Comparison of ENCODE assay signal across 13 cellular contexts in genomic region chr13:28637714-28638355, GRCh38. TPM values are rescaled to one million over a fixed set of nuclear protein-coding genes. Genes with fewer than 3 reads are reported as not detected.
DNase-seq lines count a peak whose midpoint lies in the region; ATAC-seq and TF ChIP-seq lines count a peak whose summit lies in the region.
"Had no signal": no experiment of that assay in that cellular context is flagged by ENCODE, and none has a peak within 500 bp of the region (broad histone marks: within the 10 kb centered on the region; RNA-seq: fewer than 3 reads in every experiment).

No MANE protein-coding gene starts in this region.

- H2BK20ac ChIP-seq in H9 (ENCODE audit: low read depth, low read length, poor library complexity, severe bottlenecking) = no peak overlapping the region

- H3K14ac ChIP-seq in H9 (ENCODE audit: insufficient read depth, low read length) = no peak overlapping the region

- H3K4me1 Mint-ChIP-seq in activated B cell treated with CpG ODN at 0.5 μM for 24 hours (peaks cover 36% of the 10 kb centered on the region), H9 (peaks cover 16 to 17% of the 10 kb centered on the region in 2 experiments)

- H3T11ph ChIP-seq in H9 (ENCODE audit: low read length) = no peak overlapping the region

- no peak overlapping the region for H3K27ac ChIP-seq in body of pancreas
- H3K27ac ChIP-seq in H9 (ENCODE audit: insufficient read length, low read depth, low read length) = no peak overlapping the region
- H3K27ac ChIP-seq: HL-60 had no signal

- TF ChIP-seq CTCF in activated B cell treated with CpG ODN at 0.5 μM for 24 hours (IDR thresholded peaks at IDR 0.05) = no peak
- TF ChIP-seq CTCF in mucosa of descending colon (IDR thresholded peaks at IDR 0.05) = no peak
- TF ChIP-seq CTCF in body of pancreas (IDR thresholded peaks at IDR 0.05) = no peak
- no peak for TF ChIP-seq CTCF in H9 (conservative IDR thresholded peaks at IDR 0.05)

- 0 out of 2 replicates have a peak overlapping the region, but pooled peaks have one; percentile 20 for H3K4me3 ChIP-seq in GM08714 (ENCODE audit: low read length)
- no peak overlapping the region for H3K4me3 ChIP-seq in mucosa of descending colon
- H3K4me3 ChIP-seq in body of pancreas = no peak overlapping the region

- no peaks in the 10 kb centered on the region for H3K79me1 ChIP-seq in H9 (ENCODE audit: insufficient read depth, low read depth, low read length, poor library complexity, severe bottlenecking)

- no peak overlapping the region for H2AFZ ChIP-seq in H9 (ENCODE audit: low read length)

- H3K4me1 ChIP-seq in mucosa of descending colon (ENCODE audit: low read depth) (no peaks in the 10 kb centered on the region), body of pancreas (no peaks in the 10 kb centered on the region), H9 (ENCODE audit: insufficient read depth, low read length) (no peaks in the 10 kb centered on the region)

- DNase-seq in activated B cell treated with CpG ODN at 0.5 μM for 24 hours = no peak
- DNase-seq in mucosa of descending colon = no peak
- DNase-seq in body of pancreas = no peak
- DNase-seq in H9 = no peak
- DNase-seq: activated CD8-positive, alpha-beta memory T cell treated with anti-CD3 and anti-CD28 coated beads for 24 hours had no signal

- no peak overlapping the region for H3K9ac ChIP-seq in H9 (ENCODE audit: extremely low read depth, insufficient read length, low read length)

- no peak overlapping the region for H3K4ac ChIP-seq in H9 (ENCODE audit: low read depth, low read length)

- no peaks in the 10 kb centered on the region for H3K36me3 Mint-ChIP-seq in activated B cell treated with CpG ODN at 0.5 μM for 24 hours (ENCODE audit: low read depth)
- no peaks in the 10 kb centered on the region; a peak in 1 of 7 replicates for H3K36me3 Mint-ChIP-seq in H9 (ENCODE audit: insufficient read depth in 1 of 3, low read depth in 3 of 3)
- H3K36me3 Mint-ChIP-seq: activated naive CD4-positive, alpha-beta T cell treated with anti-CD3 and anti-CD28 coated beads, Interleukin-2, amount 50 U/mL, for 72 hours; CD14-positive monocyte had no signal

- no peak overlapping the region for H3K56ac ChIP-seq in H9 (ENCODE audit: insufficient read length, low read depth, low read length)

- no peaks in the 10 kb centered on the region for H3K79me2 ChIP-seq in H9 (ENCODE audit: insufficient read depth, low read length)

- H3K4me3 Mint-ChIP-seq in activated B cell treated with CpG ODN at 0.5 μM for 24 hours = peak overlapping the region; percentile 69
- H3K4me3 Mint-ChIP-seq in H9 = no peak overlapping the region
- H3K4me3 Mint-ChIP-seq: CD14-positive monocyte had no signal

- H2BK120ac ChIP-seq in H9 (ENCODE audit: low read depth, low read length, poor library complexity, severe bottlenecking) = no peak overlapping the region

- H3K27me3 ChIP-seq in body of pancreas (no peaks in the 10 kb centered on the region), H9 (ENCODE audit: insufficient read depth, low read length) (no peaks in the 10 kb centered on the region)

- no peak overlapping the region for H2AK5ac ChIP-seq in H9 (ENCODE audit: insufficient read length, low read length)

- 36 to 45% methylated on average over 3 of the region's 3 CpGs for WGBS in body of pancreas, 2 donors
- no CpG with 5 or more reads among the region's 3 CpGs for WGBS in H9 (ENCODE audit: extremely low coverage, insufficient read length, low lambda C conversion rate)

- intact Hi-C loops in activated B cell treated with CpG ODN at 0.5 μM for 24 hours (cut with micrococcal nuclease) = loop anchor here (1.0 to 10.0 kb wide), 5 partner anchors 20 to 499 kb away; partner anchors contain the start of genes FLT1 and PAN3
- intact Hi-C loops in mucosa of descending colon (cut with DNase I, micrococcal nuclease) = loop anchor here (5.0 to 10.0 kb wide), 2 partner anchors 111 to 313 kb away; no protein-coding TSS in a partner anchor
- intact Hi-C loops in body of pancreas (cut with DNase I) = no loop called here

- POLR2A ChIA-PET in activated B cell treated with CpG ODN at 0.5 μM for 24 hours (lab: Charles Lee) = interaction anchor here (0.5 to 1.3 kb wide), 5 partner anchors 21 to 1191 kb away, joined by 3 to 11 read pairs (median 8); partner anchors contain the start of gene POMP

- H2BK15ac ChIP-seq in H9 (ENCODE audit: low read depth, low read length) = no peak overlapping the region

- no peak overlapping the region for H2BK5ac ChIP-seq in H9 (ENCODE audit: insufficient read length, low read length)

- H4K8ac ChIP-seq in H9 (replicated peaks; ENCODE audit: insufficient read length, low read depth, low read length) = no peak overlapping the region

- no peak overlapping the region for H3K4me2 ChIP-seq in H9 (ENCODE audit: insufficient read depth, insufficient read length, low read length)

- H3K36me3 ChIP-seq in mucosa of descending colon (ENCODE audit: low read depth) = no peaks in the 10 kb centered on the region
- no peaks in the 10 kb centered on the region for H3K36me3 ChIP-seq in body of pancreas (replicated peaks in 1 of 2; ENCODE audit: insufficient read depth in 1 of 2, low read depth in 2 of 2)

- H3K23ac ChIP-seq in H9 (ENCODE audit: insufficient read length, low read depth, low read length) = no peak overlapping the region

- no peaks in the 10 kb centered on the region for H4K20me1 ChIP-seq in H9 (ENCODE audit: control insufficient read depth, insufficient read depth, insufficient read length)

- peak overlapping the region; percentile 84 for H3K27ac Mint-ChIP-seq in activated B cell treated with CpG ODN at 0.5 μM for 24 hours
- no peak overlapping the region; a peak in 1 of 7 replicates for H3K27ac Mint-ChIP-seq in H9
- H3K27ac Mint-ChIP-seq: activated naive CD4-positive, alpha-beta T cell treated with anti-CD3 and anti-CD28 coated beads, Interleukin-2, amount 50 U/mL, for 72 hours; T-helper 2 cell treated with Interferon-gamma antibody and Interleukin-4, amounts not matched to agents 5 μg/mL and 100 μg/mL, for 36 hours had no signal

- ATAC-seq in GM21825 (IDR thresholded peaks at IDR 0.05; ENCODE audit: unreplicated experiment) (peak; percentile 38), activated B cell treated with CpG ODN at 0.5 μM for 24 hours (ENCODE audit: low read depth) (peak; percentile 69), mucosa of descending colon (peak; percentile 43), GM18873 (IDR thresholded peaks at IDR 0.05; ENCODE audit: low FRiP score, unreplicated experiment) (no peak), body of pancreas (no peak), HG02623 (IDR thresholded peaks at IDR 0.05; ENCODE audit: unreplicated experiment) (no peak)

- H4K91ac ChIP-seq in H9 (ENCODE audit: insufficient read length, low read depth, low read length) = no peak overlapping the region

- H3K23me2 ChIP-seq in H9 (ENCODE audit: insufficient read length, low read depth, low read length, poor library complexity, severe bottlenecking) = no peaks in the 10 kb centered on the region

- CTCF ChIA-PET in activated B cell treated with CpG ODN at 0.5 μM for 24 hours (lab: Charles Lee) = interaction anchor here (0.7 to 5.6 kb wide), 2 partner anchors 11 to 313 kb away, joined by 3 to 50 read pairs; no protein-coding TSS in a partner anchor

- H3K18ac ChIP-seq in H9 (ENCODE audit: insufficient read length, low read depth, low read length) = no peak overlapping the region

- H3K9me3 ChIP-seq in mucosa of descending colon (no peaks in the 10 kb centered on the region), body of pancreas (no peaks in the 10 kb centered on the region), H9 (ENCODE audit: control insufficient read depth, low read depth, low read length) (no peaks in the 10 kb centered on the region)

- no peak overlapping the region for H2BK12ac ChIP-seq in H9 (ENCODE audit: insufficient read length, low read depth, low read length)

- no peak for TF ChIP-seq POLR2A in body of pancreas (IDR thresholded peaks at IDR 0.05)

- H3K27me3 Mint-ChIP-seq in activated B cell treated with CpG ODN at 0.5 μM for 24 hours (no peaks in the 10 kb centered on the region), H9 (ENCODE audit: low read depth) (no peaks in the 10 kb centered on the region)

- H3K9me3 Mint-ChIP-seq in activated B cell treated with CpG ODN at 0.5 μM for 24 hours (no peaks in the 10 kb centered on the region), H9 (peaks cover 3% of the 10 kb centered on the region in 2 experiments; a peak in 1 of 5 replicates)
- H3K9me3 Mint-ChIP-seq: activated naive CD4-positive, alpha-beta T cell treated with anti-CD3 and anti-CD28 coated beads, Interleukin-2, amount 50 U/mL, for 72 hours; CD14-positive monocyte; T-helper 2 cell treated with Interferon-gamma antibody and Interleukin-4, amounts not matched to agents 5 μg/mL and 100 μg/mL, for 36 hours had no signal

- no peak overlapping the region for H4K5ac ChIP-seq in H9 (ENCODE audit: insufficient read length, low read depth, low read length)

RNA-seq across cellular contexts. Expression of gene POMP, which starts 21.1 kb away (rescaled TPM):
- total RNA-seq in activated B cell treated with CpG ODN at 0.5 μM for 24 hours = 54.0 and 56.0 TPM in 2 replicates
- 10 to 100 TPM; 56.9 to 68.4 (median 60.2) TPM for total RNA-seq in mucosa of descending colon
- total RNA-seq in body of pancreas = 10 to 100 TPM; 10.6 to 39.9 TPM
- 102 and 103 TPM in 2 replicates for total RNA-seq in H9 (2021)

Comparison
In these comparisons a context has a peak if more than half of its experiments do, and no peak if none do; other contexts are left out.
1. ATAC-seq: peak in GM21825 (single experiment), activated B cell treated with CpG ODN at 0.5 μM for 24 hours (single experiment) and mucosa of descending colon (single experiment); none in GM18873 (single experiment), body of pancreas (single experiment) and HG02623 (single experiment).